In genomic region chr2:55742996-55743395, GRCh38 we compare ENCODE assay signal across 29 cellular contexts.
"Had no signal": no experiment of that assay in that cellular context is flagged by ENCODE, and none has a peak within 500 bp of the region (broad histone marks: within the 10 kb centered on the region; RNA-seq: fewer than 3 reads in every experiment).

No MANE protein-coding gene starts in this region.

- FAIRE-seq: colon, kidney, urothelium cell line had no signal

- H3K4me1 ChIP-seq: esophagus squamous epithelium, gastrocnemius medialis, neural progenitor cell had no signal

- H3K9me3 Mint-ChIP-seq: activated B cell treated with CpG ODN at 0.5 μM for 24 hours; activated CD8-positive, alpha-beta T cell treated with anti-CD3 and anti-CD28 coated beads for 36 hours; activated naive CD4-positive, alpha-beta T cell treated with anti-CD3 and anti-CD28 coated beads, Interleukin-2, amount 50 U/mL, for 72 hours; activated T-helper 2 cell treated with anti-CD3 and anti-CD28 coated beads, Interferon-gamma antibody, Interleukin-2, Interleukin-4, amounts not matched to agents 10 μg/mL and 5 μg/mL and 100 μg/mL, durations not matched to agents 14 hours and 24 hours and 36 hours; memory B cell; natural killer cell; neural progenitor cell; stimulated activated effector memory CD8-positive, alpha-beta T cell treated with anti-CD3 and anti-CD28 coated beads, Interleukin-12 subunit alpha, Interleukin-12 subunit beta, amount 100 ng/mL, for 72 hours; stimulated activated naive CD8-positive, alpha-beta T cell treated with anti-CD3 and anti-CD28 coated beads, Interleukin-15, Interleukin-2, amounts not matched to agents 100 ng/mL and 50 ng/mL, for 24 hours had no signal

- H3K9ac ChIP-seq: neural progenitor cell had no signal

- H3K79me2 ChIP-seq: hepatocyte had no signal

- DNase-seq: activated B cell treated with CpG ODN at 0.5 μM for 24 hours; activated CD4-positive, alpha-beta T cell treated with anti-CD3 and anti-CD28 coated beads, Interleukin-2, amount 50 U/mL, for 1 hour; activated CD8-positive, alpha-beta T cell treated with anti-CD3 and anti-CD28 coated beads for 36 hours; activated naive CD4-positive, alpha-beta T cell; activated T-cell treated with anti-CD3 and anti-CD28 coated beads, Interleukin-2, amount 50 U/mL, for 48 hours; dermis blood vessel endothelial cell; effector CD4-positive, alpha-beta T cell; esophagus squamous epithelium; gastrocnemius medialis; glutamatergic neuron; kidney; midbrain; natural killer cell; occipital lobe; right cardiac atrium; stimulated activated CD4-positive, alpha-beta T cell treated with anti-CD3 and anti-CD28 coated beads, Interleukin-4, amount 100 ng/mL, for 24 hours; trophoblast cell had no signal

- H3K4me3 Mint-ChIP-seq: activated B cell treated with CpG ODN at 0.5 μM for 24 hours; activated CD8-positive, alpha-beta T cell treated with anti-CD3 and anti-CD28 coated beads for 36 hours; memory B cell; natural killer cell; neural progenitor cell; stimulated activated effector memory CD8-positive, alpha-beta T cell treated with anti-CD3 and anti-CD28 coated beads, Interleukin-12 subunit alpha, Interleukin-12 subunit beta, amount 100 ng/mL, for 72 hours; stimulated activated naive CD8-positive, alpha-beta T cell treated with anti-CD3 and anti-CD28 coated beads, Interleukin-15, Interleukin-2, amounts not matched to agents 100 ng/mL and 50 ng/mL, for 24 hours had no signal

- H3K36me3 ChIP-seq: esophagus squamous epithelium, gastrocnemius medialis, neural progenitor cell, thoracic aorta had no signal

- H3K27ac ChIP-seq: epithelial cell of prostate, esophagus squamous epithelium, gastrocnemius medialis, hepatocyte, neural progenitor cell, skin epidermis, thoracic aorta had no signal

- H3K27ac Mint-ChIP-seq: activated B cell treated with CpG ODN at 0.5 μM for 24 hours; activated CD8-positive, alpha-beta T cell treated with anti-CD3 and anti-CD28 coated beads for 36 hours; activated naive CD4-positive, alpha-beta T cell treated with anti-CD3 and anti-CD28 coated beads, Interleukin-2, amount 50 U/mL, for 72 hours; activated T-helper 2 cell treated with anti-CD3 and anti-CD28 coated beads, Interferon-gamma antibody, Interleukin-2, Interleukin-4, amounts not matched to agents 10 μg/mL and 5 μg/mL and 100 μg/mL, durations not matched to agents 14 hours and 24 hours and 36 hours; memory B cell; natural killer cell; neural progenitor cell; stimulated activated effector memory CD8-positive, alpha-beta T cell treated with anti-CD3 and anti-CD28 coated beads, Interleukin-12 subunit alpha, Interleukin-12 subunit beta, amount 100 ng/mL, for 72 hours; stimulated activated naive CD8-positive, alpha-beta T cell treated with anti-CD3 and anti-CD28 coated beads, Interleukin-15, Interleukin-2, amounts not matched to agents 100 ng/mL and 50 ng/mL, for 24 hours had no signal

- H3K36me3 Mint-ChIP-seq: activated naive CD4-positive, alpha-beta T cell treated with anti-CD3 and anti-CD28 coated beads, Interleukin-2, amount 50 U/mL, for 72 hours; memory B cell; natural killer cell; neural progenitor cell; stimulated activated effector memory CD8-positive, alpha-beta T cell treated with anti-CD3 and anti-CD28 coated beads, Interleukin-12 subunit alpha, Interleukin-12 subunit beta, amount 100 ng/mL, for 72 hours had no signal

- H3K9me3 ChIP-seq: esophagus squamous epithelium, gastrocnemius medialis, thoracic aorta had no signal

- H3K4me2 ChIP-seq: hepatocyte, neural progenitor cell had no signal

- H3K27me3 ChIP-seq: esophagus squamous epithelium, gastrocnemius medialis, hepatocyte, neural progenitor cell had no signal

- H3K4me3 ChIP-seq: esophagus squamous epithelium, gastrocnemius medialis, hepatocyte, neural progenitor cell, thoracic aorta had no signal

- H3K4me1 Mint-ChIP-seq: activated B cell treated with CpG ODN at 0.5 μM for 24 hours; memory B cell; natural killer cell; neural progenitor cell; stimulated activated effector memory CD8-positive, alpha-beta T cell treated with anti-CD3 and anti-CD28 coated beads, Interleukin-12 subunit alpha, Interleukin-12 subunit beta, amount 100 ng/mL, for 72 hours had no signal

- ATAC-seq: activated CD8-positive, alpha-beta T cell treated with anti-CD3 and anti-CD28 coated beads for 36 hours; gastrocnemius medialis; natural killer cell; right cardiac atrium; stimulated activated effector memory CD8-positive, alpha-beta T cell treated with anti-CD3 and anti-CD28 coated beads, Interleukin-12 subunit alpha, Interleukin-12 subunit beta, amount 100 ng/mL, for 72 hours had no signal

- H2AFZ ChIP-seq: hepatocyte, neural progenitor cell had no signal
